Comparison of ENCODE assay signal across 1 cellular context in the genomic region with DNA sequence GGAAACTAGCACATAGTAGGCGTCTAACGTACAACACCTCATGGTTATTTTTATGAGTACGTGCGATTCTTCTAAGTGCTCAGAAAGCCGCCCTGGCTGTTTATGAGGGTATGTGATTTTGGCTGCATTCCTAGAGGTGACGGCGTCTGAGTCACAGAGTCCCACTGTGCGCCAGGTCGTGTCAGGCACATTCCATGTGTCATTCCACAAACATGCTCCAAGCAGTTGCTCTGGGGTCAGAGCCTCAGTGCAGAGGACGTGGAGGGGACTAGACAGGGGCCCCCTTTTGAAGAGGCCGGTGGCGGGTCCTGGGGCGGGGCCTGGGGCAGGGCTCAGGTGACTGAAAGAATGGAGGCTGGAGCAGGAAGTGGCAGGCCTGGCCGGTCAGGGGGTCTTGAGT.
TF ChIP-seq lines count a peak whose summit lies in the region.

No MANE protein-coding gene starts in this region.

TF ChIP-seq in HCT116, 20 proteins besides CTCF, POLR2A, EP300 and RAD21 (continued from another document):
- no peak for TF ChIP-seq REST (IDR thresholded peaks at IDR 0.05; ENCODE audit: low read depth)
